19 cellular contexts compared by ENCODE assay signal in genomic region chr10:85645851-85646250, GRCh38.
"Had no signal": no experiment of that assay in that cellular context is flagged by ENCODE, and none has a peak within 500 bp of the region (broad histone marks: within the 10 kb centered on the region; RNA-seq: fewer than 3 reads in every experiment).

No MANE protein-coding gene starts in this region.

- H3K4me1 Mint-ChIP-seq: central memory CD8-positive, alpha-beta T cell had no signal

- H3K9me3 Mint-ChIP-seq: central memory CD8-positive, alpha-beta T cell had no signal

- H3K36me3 Mint-ChIP-seq: naive thymus-derived CD4-positive, alpha-beta T cell had no signal

- H3K27ac Mint-ChIP-seq: effector memory CD8-positive, alpha-beta T cell; naive thymus-derived CD4-positive, alpha-beta T cell had no signal

- DNase-seq: effector memory CD8-positive, alpha-beta T cell; esophagus squamous epithelium; foreskin fibroblast; kidney; left cardiac atrium; left ventricle myocardium inferior; naive thymus-derived CD4-positive, alpha-beta T cell; ovary; sigmoid colon; stimulated activated CD4-positive, alpha-beta T cell treated with anti-CD3 and anti-CD28 coated beads, Interleukin-2, amount 100 ng/mL, for 24 hours; stimulated activated naive CD4-positive, alpha-beta T cell; stomach; tibial artery; upper lobe of right lung had no signal

- H3K4me3 ChIP-seq: esophagus squamous epithelium, hepatocyte, left ventricle myocardium inferior, lung, ovary, right atrium auricular region, sigmoid colon, skin epidermis, stomach, tibial artery, upper lobe of right lung had no signal

- H3K36me3 ChIP-seq: esophagus squamous epithelium, left ventricle myocardium inferior, ovary, right atrium auricular region, sigmoid colon, stomach, tibial artery, upper lobe of right lung had no signal

- H3K27me3 Mint-ChIP-seq: central memory CD8-positive, alpha-beta T cell had no signal

- H3K9me3 ChIP-seq: esophagus squamous epithelium, left ventricle myocardium inferior, ovary, right atrium auricular region, sigmoid colon, stomach, tibial artery, upper lobe of right lung had no signal

- ATAC-seq: effector memory CD8-positive, alpha-beta T cell; left cardiac atrium; naive thymus-derived CD4-positive, alpha-beta T cell; upper lobe of right lung had no signal

- H3K27ac ChIP-seq: esophagus squamous epithelium, hepatocyte, left ventricle myocardium inferior, ovary, right atrium auricular region, sigmoid colon, skin epidermis, stomach, tibial artery, upper lobe of right lung had no signal

- H3K4me1 ChIP-seq: left ventricle myocardium inferior had no signal

- H3K4me3 Mint-ChIP-seq: central memory CD8-positive, alpha-beta T cell; effector memory CD8-positive, alpha-beta T cell; naive thymus-derived CD4-positive, alpha-beta T cell had no signal

- H3K27me3 ChIP-seq: esophagus squamous epithelium, hepatocyte, ovary, right atrium auricular region, sigmoid colon, stomach, tibial artery, upper lobe of right lung had no signal
